ENCODE assay signal across 19 cellular contexts in genomic region chr11:103210543-103210942, GRCh38.
DNase-seq lines count a peak whose midpoint lies in the region; ATAC-seq, FAIRE-seq and TF ChIP-seq lines count a peak whose summit lies in the region.
"Had no signal": no experiment of that assay in that cellular context is flagged by ENCODE, and none has a peak within 500 bp of the region (broad histone marks: within the 10 kb centered on the region; RNA-seq: fewer than 3 reads in every experiment).

No MANE protein-coding gene starts in this region.

- intact Hi-C loops in left lung (cut with DNase I) (no loop called here), heart left ventricle (cut with DNase I) (no loop called here)

- FAIRE-seq in bronchial epithelial cell (lab: Jason Lieb, UNC): no peak
- FAIRE-seq: A549, GM12892, GM18507, HepG2 had no signal

- POLR2A ChIA-PET in SK-N-SH (lab: Yijun Ruan, JAX): no interaction called here

- H3K79me2 ChIP-seq in SK-N-SH (ENCODE audit: insufficient read depth): no peaks in the 10 kb centered on the region

- H3K4me3 ChIP-seq in SK-N-SH (ENCODE audit: low read depth in 2 of 2, low read length in 1 of 2) (no peak overlapping the region), bronchial epithelial cell (ENCODE audit: low read depth, low read length) (no peak overlapping the region), left lung (no peak overlapping the region), heart left ventricle (no peak overlapping the region)
- H3K4me3 ChIP-seq: A549, BLaER1 had no signal

- no peak overlapping the region for H3K9ac ChIP-seq in SK-N-SH
- H3K9ac ChIP-seq: BLaER1 had no signal

- H3K36me3 ChIP-seq in SK-N-SH (replicated peaks in 1 of 2; ENCODE audit: control insufficient read depth in 1 of 2, insufficient read depth in 2 of 2, low read length in 1 of 2) (peaks cover 20 to 27% of the 10 kb centered on the region in 2 experiments), bronchial epithelial cell (ENCODE audit: control insufficient read depth, insufficient read depth, low read length) (no peaks in the 10 kb centered on the region), left lung (no peaks in the 10 kb centered on the region), heart left ventricle (peaks cover 0 to 15% (median 0%) of the 10 kb centered on the region in 9 donors)
- H3K36me3 ChIP-seq: BLaER1 had no signal

- no peaks in the 10 kb centered on the region for H3K27me3 ChIP-seq in SK-N-SH (ENCODE audit: insufficient read depth)
- H3K27me3 ChIP-seq in bronchial epithelial cell (ENCODE audit: control insufficient read depth, insufficient read depth, low read length): no peaks in the 10 kb centered on the region
- no peaks in the 10 kb centered on the region for H3K27me3 ChIP-seq in left lung
- no peaks in the 10 kb centered on the region for H3K27me3 ChIP-seq in heart left ventricle
- H3K27me3 ChIP-seq: BLaER1 had no signal

- no peak for TF ChIP-seq POLR2A in heart left ventricle (IDR thresholded peaks at IDR 0.05)

- H3K27ac ChIP-seq in SK-N-SH (ENCODE audit: low read depth in 2 of 2, low read length in 1 of 2) (peak overlapping the region in 1 of 2 experiments; percentile 37; a peak in 2 of 4 replicates), left lung (no peak overlapping the region), heart left ventricle (no peak overlapping the region)
- H3K27ac ChIP-seq: 22Rv1, A549, BLaER1 had no signal

- no peaks in the 10 kb centered on the region for H3K9me2 ChIP-seq in SK-N-SH

- TF ChIP-seq EP300 in SK-N-SH (IDR thresholded peaks at IDR 0.05; ENCODE audit: borderline replicate concordance in 1 of 2, low read depth in 1 of 2, low read length in 1 of 2): no peak

- H2AFZ ChIP-seq in SK-N-SH (ENCODE audit: low read depth): peak overlapping the region; percentile 9; the same call in 1 of the 2 replicates

- no peak for DNase-seq in SK-N-SH
- peak; percentile 59 for DNase-seq in bronchial epithelial cell (ENCODE audit: low read depth)
- no peak for DNase-seq in left lung
- no peak for DNase-seq in heart left ventricle
- DNase-seq in AG08395 (ENCODE audit: low spot score): no peak
- DNase-seq: CD4-positive, alpha-beta memory T cell; DMS153; DMS79; GDM1; GOT3; H9 had no signal

- H3K4me2 ChIP-seq in SK-N-SH: no peak overlapping the region
- H3K4me2 ChIP-seq: A549, BLaER1 had no signal

- 86% methylated on average over 1 of the region's 1 CpG for WGBS in SK-N-SH (ENCODE audit: low lambda C conversion rate)
- 45 to 64% (median 55%) methylated on average over 1 of the region's 1 CpG for WGBS in heart left ventricle, 4 donors

- ATAC-seq in SK-N-SH treated with all-trans-retinoic acid at 6 μM for 48 hours (no peak), left lung (peak; percentile 56), heart left ventricle (no peak), GM18511 (IDR thresholded peaks at IDR 0.05; ENCODE audit: unreplicated experiment) (no peak)
- ATAC-seq: A549, HepG2 had no signal

- TF ChIP-seq CTCF in SK-N-SH (IDR thresholded peaks at IDR 0.05): no peak
- TF ChIP-seq CTCF in bronchial epithelial cell (IDR thresholded peaks at IDR 0.05; ENCODE audit: insufficient read depth, low read length, severe bottlenecking): no peak
- no peak for TF ChIP-seq CTCF in left lung (IDR thresholded peaks at IDR 0.05)
- TF ChIP-seq CTCF in heart left ventricle (IDR thresholded peaks at IDR 0.05): no peak

- no peaks in the 10 kb centered on the region for H4K20me1 ChIP-seq in SK-N-SH (ENCODE audit: insufficient read depth)
- H4K20me1 ChIP-seq: BLaER1 had no signal

- peaks cover 5% of the 10 kb centered on the region for H3F3A ChIP-seq in SK-N-SH (replicated peaks; ENCODE audit: insufficient read depth)

- H3K9me3 ChIP-seq in SK-N-SH: 0 out of 2 replicates have a peak, but pooled peaks cover 3% of the 10 kb centered on the region
- no peaks in the 10 kb centered on the region for H3K9me3 ChIP-seq in left lung
- no peaks in the 10 kb centered on the region for H3K9me3 ChIP-seq in heart left ventricle
- H3K9me3 ChIP-seq: A549, BLaER1 had no signal

- CTCF ChIA-PET in SK-N-SH (lab: Yijun Ruan, JAX): interaction anchor here (0.8 kb wide), 1 partner anchor 9 kb away, joined by 3 read pairs; no protein-coding TSS in a partner anchor

- TF ChIP-seq RAD21 in SK-N-SH (IDR thresholded peaks at IDR 0.05; ENCODE audit: low read length): no peak

- H3K4me1 ChIP-seq in SK-N-SH (ENCODE audit: control insufficient read depth in 1 of 2, insufficient read depth in 2 of 2, low read depth in 1 of 2, low read length in 1 of 2) (peaks cover 0 to 3% of the 10 kb centered on the region in 2 experiments; a peak in 2 of 4 replicates), left lung (no peaks in the 10 kb centered on the region), heart left ventricle (no peaks in the 10 kb centered on the region)
- H3K4me1 ChIP-seq: A549, BLaER1 had no signal

TF ChIP-seq in SK-N-SH, 30 proteins besides CTCF, POLR2A, EP300 and RAD21:
- no peak for TF ChIP-seq ELF1 (IDR thresholded peaks at IDR 0.05)
- TF ChIP-seq, protein P1, sequence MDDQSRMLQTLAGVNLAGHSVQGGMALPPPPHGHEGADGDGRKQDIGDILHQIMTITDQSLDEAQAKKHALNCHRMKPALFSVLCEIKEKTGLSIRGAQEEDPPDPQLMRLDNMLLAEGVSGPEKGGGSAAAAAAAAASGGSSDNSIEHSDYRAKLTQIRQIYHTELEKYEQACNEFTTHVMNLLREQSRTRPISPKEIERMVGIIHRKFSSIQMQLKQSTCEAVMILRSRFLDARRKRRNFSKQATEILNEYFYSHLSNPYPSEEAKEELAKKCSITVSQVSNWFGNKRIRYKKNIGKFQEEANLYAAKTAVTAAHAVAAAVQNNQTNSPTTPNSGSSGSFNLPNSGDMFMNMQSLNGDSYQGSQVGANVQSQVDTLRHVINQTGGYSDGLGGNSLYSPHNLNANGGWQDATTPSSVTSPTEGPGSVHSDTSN (IDR thresholded peaks at IDR 0.05): no peak
- TF ChIP-seq FOSL2 (IDR thresholded peaks at IDR 0.05; ENCODE audit: borderline replicate concordance, low read depth): no peak
- TF ChIP-seq TCF12 (IDR thresholded peaks at IDR 0.05): no peak
- TF ChIP-seq NFIC (IDR thresholded peaks at IDR 0.05; ENCODE audit: borderline replicate concordance): no peak
- TF ChIP-seq FOXM1 (IDR thresholded peaks at IDR 0.05; ENCODE audit: low read depth): no peak
- TF ChIP-seq TAF1 (IDR thresholded peaks at IDR 0.05; ENCODE audit: borderline replicate concordance, low read depth, low read length): no peak
- no peak for TF ChIP-seq GATA2 (CRISPR knock-in tag; IDR thresholded peaks at IDR 0.05)
- TF ChIP-seq MXI1 (IDR thresholded peaks at IDR 0.05; ENCODE audit: low read depth, low read length): no peak
TF ChIP-seq in SK-N-SH: peak in this region for 0.

TF ChIP-seq in SK-N-SH treated with all-trans-retinoic acid at 6 μM for 48 hours, 23 proteins besides CTCF, POLR2A, EP300 and RAD21:
- TF ChIP-seq CSDC2 (CRISPR knock-in tag; IDR thresholded peaks at IDR 0.05) (no peak), ZFP3 (CRISPR knock-in tag; IDR thresholded peaks at IDR 0.05) (no peak), ESRRG (CRISPR knock-in tag; IDR thresholded peaks at IDR 0.05) (no peak), OSR1 (CRISPR knock-in tag; IDR thresholded peaks at IDR 0.05) (no peak), ZFP30 (CRISPR knock-in tag; IDR thresholded peaks at IDR 0.05) (no peak)
- TF ChIP-seq, protein P2, sequence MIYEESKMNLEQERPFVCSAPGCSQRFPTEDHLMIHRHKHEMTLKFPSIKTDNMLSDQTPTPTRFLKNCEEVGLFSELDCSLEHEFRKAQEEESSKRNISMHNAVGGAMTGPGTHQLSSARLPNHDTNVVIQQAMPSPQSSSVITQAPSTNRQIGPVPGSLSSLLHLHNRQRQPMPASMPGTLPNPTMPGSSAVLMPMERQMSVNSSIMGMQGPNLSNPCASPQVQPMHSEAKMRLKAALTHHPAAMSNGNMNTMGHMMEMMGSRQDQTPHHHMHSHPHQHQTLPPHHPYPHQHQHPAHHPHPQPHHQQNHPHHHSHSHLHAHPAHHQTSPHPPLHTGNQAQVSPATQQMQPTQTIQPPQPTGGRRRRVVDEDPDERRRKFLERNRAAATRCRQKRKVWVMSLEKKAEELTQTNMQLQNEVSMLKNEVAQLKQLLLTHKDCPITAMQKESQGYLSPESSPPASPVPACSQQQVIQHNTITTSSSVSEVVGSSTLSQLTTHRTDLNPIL (CRISPR knock-in tag; IDR thresholded peaks at IDR 0.05; ENCODE audit: low read depth): no peak
- TF ChIP-seq, protein P3, sequence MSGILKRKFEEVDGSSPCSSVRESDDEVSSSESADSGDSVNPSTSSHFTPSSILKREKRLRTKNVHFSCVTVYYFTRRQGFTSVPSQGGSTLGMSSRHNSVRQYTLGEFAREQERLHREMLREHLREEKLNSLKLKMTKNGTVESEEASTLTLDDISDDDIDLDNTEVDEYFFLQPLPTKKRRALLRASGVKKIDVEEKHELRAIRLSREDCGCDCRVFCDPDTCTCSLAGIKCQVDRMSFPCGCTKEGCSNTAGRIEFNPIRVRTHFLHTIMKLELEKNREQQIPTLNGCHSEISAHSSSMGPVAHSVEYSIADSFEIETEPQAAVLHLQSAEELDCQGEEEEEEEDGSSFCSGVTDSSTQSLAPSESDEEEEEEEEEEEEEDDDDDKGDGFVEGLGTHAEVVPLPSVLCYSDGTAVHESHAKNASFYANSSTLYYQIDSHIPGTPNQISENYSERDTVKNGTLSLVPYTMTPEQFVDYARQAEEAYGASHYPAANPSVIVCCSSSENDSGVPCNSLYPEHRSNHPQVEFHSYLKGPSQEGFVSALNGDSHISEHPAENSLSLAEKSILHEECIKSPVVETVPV (CRISPR knock-in tag; IDR thresholded peaks at IDR 0.05): no peak
